ENCODE assay signal across 13 cellular contexts in genomic region chr12:47551426-47551851, GRCh38.
DNase-seq lines count a peak whose midpoint lies in the region; ATAC-seq lines count a peak whose summit lies in the region.
"Had no signal": no experiment of that assay in that cellular context is flagged by ENCODE, and none has a peak within 500 bp of the region (broad histone marks: within the 10 kb centered on the region; RNA-seq: fewer than 3 reads in every experiment).

No MANE protein-coding gene starts in this region.

- H3K27ac ChIP-seq in rectal smooth muscle tissue (ENCODE audit: low read depth, low read length), result peak overlapping the region; percentile 83
- no peak overlapping the region for H3K27ac ChIP-seq in Karpas-422 (ENCODE audit: low read length)
- H3K27ac ChIP-seq: colonic mucosa, thoracic aorta had no signal

- no peaks in the 10 kb centered on the region for H4K20me1 ChIP-seq in Karpas-422 (ENCODE audit: insufficient read depth, low read depth, low read length)

- no peak overlapping the region for H3K4me2 ChIP-seq in Karpas-422 (ENCODE audit: low read depth, low read length, poor library complexity, severe bottlenecking)

- CTCF ChIA-PET in activated CD8-positive, alpha-beta memory T cell treated with anti-CD3 and anti-CD28 coated beads, Interleukin-2, amount 10 ng/mL, durations not matched to agents 7 days and 5 days (lab: Charles Lee), result no interaction called here

- H2AFZ ChIP-seq in Karpas-422 (ENCODE audit: low read length), result no peak overlapping the region

- H3K27me3 ChIP-seq in adipocyte (replicated peaks; ENCODE audit: control insufficient read depth, insufficient read depth, low read length) (no peaks in the 10 kb centered on the region), rectal smooth muscle tissue (ENCODE audit: control insufficient read depth, insufficient read depth, low read length) (no peaks in the 10 kb centered on the region), Karpas-422 (ENCODE audit: low read length) (no peaks in the 10 kb centered on the region; the same call in 1 of the 2 replicates)
- H3K27me3 ChIP-seq: colonic mucosa had no signal

- H3K9me3 Mint-ChIP-seq in activated CD8-positive, alpha-beta memory T cell treated with anti-CD3 and anti-CD28 coated beads, Interleukin-2, amount 10 ng/mL, durations not matched to agents 7 days and 5 days (ENCODE audit: low read depth), result peaks cover 5% of the 10 kb centered on the region

- no peak overlapping the region for H3K27ac Mint-ChIP-seq in activated CD8-positive, alpha-beta memory T cell treated with anti-CD3 and anti-CD28 coated beads, Interleukin-2, amount 10 ng/mL, durations not matched to agents 7 days and 5 days
- H3K27ac Mint-ChIP-seq: activated naive CD4-positive, alpha-beta T cell treated with anti-CD3 and anti-CD28 coated beads for 36 hours had no signal

- peaks cover 11% of the 10 kb centered on the region for H3K9me3 ChIP-seq in adipocyte (ENCODE audit: control insufficient read depth, low read length)
- 0 out of 2 replicates have a peak, but pooled peaks cover 4% of the 10 kb centered on the region for H3K9me3 ChIP-seq in Karpas-422 (ENCODE audit: low read length)
- H3K9me3 ChIP-seq: colonic mucosa had no signal

- peaks cover 15% of the 10 kb centered on the region for H3K4me1 ChIP-seq in adipocyte (ENCODE audit: control insufficient read depth, insufficient read depth, low read length)
- peaks cover 13% of the 10 kb centered on the region for H3K4me1 ChIP-seq in rectal smooth muscle tissue (ENCODE audit: control insufficient read depth, insufficient read depth, low read length)
- no peaks in the 10 kb centered on the region for H3K4me1 ChIP-seq in Karpas-422 (ENCODE audit: low read length)
- H3K4me1 ChIP-seq: colonic mucosa had no signal

- H3K27me3 Mint-ChIP-seq in activated CD8-positive, alpha-beta memory T cell treated with anti-CD3 and anti-CD28 coated beads, Interleukin-2, amount 10 ng/mL, durations not matched to agents 7 days and 5 days, result peaks cover 2% of the 10 kb centered on the region

- H3K4me3 ChIP-seq in adipocyte (ENCODE audit: low read length) (peak overlapping the region; percentile 28), rectal smooth muscle tissue (ENCODE audit: low read length) (no peak overlapping the region), Karpas-422 (ENCODE audit: low read length) (no peak overlapping the region)
- H3K4me3 ChIP-seq: colonic mucosa, thoracic aorta had no signal

- H3K79me2 ChIP-seq in Karpas-422 (ENCODE audit: low read length), result no peaks in the 10 kb centered on the region

- H3K9ac ChIP-seq in adipocyte (ENCODE audit: low read length) (no peak overlapping the region), rectal smooth muscle tissue (ENCODE audit: low read length) (no peak overlapping the region), Karpas-422 (ENCODE audit: low read length) (no peak overlapping the region)

- intact Hi-C loops in left cardiac atrium (cut with DNase I) (no loop called here), left colon (cut with DNase I, micrococcal nuclease) (no loop called here)

- H3K4me1 Mint-ChIP-seq in activated CD8-positive, alpha-beta memory T cell treated with anti-CD3 and anti-CD28 coated beads, Interleukin-2, amount 10 ng/mL, durations not matched to agents 7 days and 5 days, result no peaks in the 10 kb centered on the region

- peaks cover 2% of the 10 kb centered on the region for H3K36me3 Mint-ChIP-seq in activated CD8-positive, alpha-beta memory T cell treated with anti-CD3 and anti-CD28 coated beads, Interleukin-2, amount 10 ng/mL, durations not matched to agents 7 days and 5 days

- H3K36me3 ChIP-seq in adipocyte (ENCODE audit: control insufficient read depth, insufficient read depth, low read length, severe bottlenecking) (no peaks in the 10 kb centered on the region), rectal smooth muscle tissue (ENCODE audit: control insufficient read depth, insufficient read depth, low read length) (no peaks in the 10 kb centered on the region), Karpas-422 (ENCODE audit: insufficient read depth, low read length) (no peaks in the 10 kb centered on the region)
- H3K36me3 ChIP-seq: colonic mucosa, thoracic aorta had no signal

- H3K9me2 ChIP-seq in Karpas-422 (replicated peaks; ENCODE audit: insufficient read depth, low read length), result no peaks in the 10 kb centered on the region

- peak; percentile 62 for DNase-seq in GM04504 (ENCODE audit: low read depth)
- DNase-seq in adipocyte (ENCODE audit: low read depth), result peak; percentile 75
- peak; percentile 26 for DNase-seq in left cardiac atrium
- DNase-seq in activated CD8-positive, alpha-beta memory T cell treated with anti-CD3 and anti-CD28 coated beads, Interleukin-2, amount 10 ng/mL, durations not matched to agents 7 days and 5 days, result no peak
- DNase-seq in left colon, result no peak
- DNase-seq in MV-4-11 (lab: John Stamatoyannopoulos, UW), result no peak
- no peak for DNase-seq in Karpas-422
- DNase-seq: activated CD4-positive, alpha-beta T cell treated with anti-CD3 and anti-CD28 coated beads, Interleukin-2, amount 50 U/mL, for 4 hours; activated naive CD4-positive, alpha-beta T cell treated with anti-CD3 and anti-CD28 coated beads for 36 hours; colonic mucosa; NCI-H1436 treated with DMSO at 0.1 percent for 48 hours had no signal

- H3K4me3 Mint-ChIP-seq in activated CD8-positive, alpha-beta memory T cell treated with anti-CD3 and anti-CD28 coated beads, Interleukin-2, amount 10 ng/mL, durations not matched to agents 7 days and 5 days, result no peak overlapping the region
- H3K4me3 Mint-ChIP-seq: activated naive CD4-positive, alpha-beta T cell treated with anti-CD3 and anti-CD28 coated beads for 36 hours had no signal

- ATAC-seq in left cardiac atrium (peak; percentile 47 to 98), left colon (no peak)
- ATAC-seq in activated CD8-positive, alpha-beta memory T cell treated with anti-CD3 and anti-CD28 coated beads, Interleukin-2, amount 10 ng/mL, durations not matched to agents 7 days and 5 days, result no peak

Comparison
In these comparisons a context has a peak if more than half of its experiments do, and no peak if none do; other contexts are left out.
1. DNase-seq: peak in GM04504 (single experiment), adipocyte (single experiment) and left cardiac atrium (single experiment); none in activated CD8-positive, alpha-beta memory T cell treated with anti-CD3 and anti-CD28 coated beads, Interleukin-2, amount 10 ng/mL, durations not matched to agents 7 days and 5 days (single experiment), left colon (0 of 2), MV-4-11 (single experiment) and Karpas-422 (single experiment).
2. ATAC-seq: peak in left cardiac atrium (2 of 2); none in activated CD8-positive, alpha-beta memory T cell treated with anti-CD3 and anti-CD28 coated beads, Interleukin-2, amount 10 ng/mL, durations not matched to agents 7 days and 5 days (single experiment) and left colon (single experiment).